In the genomic region with DNA sequence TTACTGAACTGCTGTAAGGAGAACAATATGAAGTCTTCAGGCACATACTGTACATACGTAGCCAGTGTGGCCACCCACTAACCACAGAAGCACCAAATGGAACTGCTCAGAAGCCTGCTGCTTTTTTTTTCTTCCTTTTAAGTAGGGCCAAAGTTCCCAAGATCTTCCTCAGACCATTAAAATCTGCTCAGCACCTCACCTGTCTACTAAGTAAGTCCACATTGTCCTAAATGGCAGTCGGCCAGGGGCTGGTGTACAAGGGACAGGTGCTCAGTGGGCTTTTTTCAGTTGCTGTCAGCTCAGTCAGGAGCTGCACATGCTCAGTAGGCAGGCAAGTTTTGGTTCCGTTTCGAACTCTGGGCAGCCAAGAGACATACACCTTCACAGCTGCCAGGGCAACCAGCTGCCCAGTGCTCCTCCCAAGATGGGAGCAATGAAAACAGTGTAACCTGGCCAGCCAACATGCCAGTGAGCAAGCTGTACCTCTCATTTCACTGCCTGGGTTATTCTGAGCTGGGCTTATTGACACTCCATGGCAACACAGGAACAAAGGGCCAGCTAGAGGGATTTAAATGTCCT, we compare ENCODE assay signal across 10 cellular contexts.
DNase-seq lines count a peak whose midpoint lies in the region; ATAC-seq, FAIRE-seq and TF ChIP-seq lines count a peak whose summit lies in the region.
"Had no signal": no experiment of that assay in that cellular context is flagged by ENCODE, and none has a peak within 500 bp of the region (broad histone marks: within the 10 kb centered on the region; RNA-seq: fewer than 3 reads in every experiment).

No MANE protein-coding gene starts in this region.

- H3K4me3 ChIP-seq in GM12865 (ENCODE audit: low read depth, low read length), result no peak overlapping the region
- no peak overlapping the region for H3K4me3 ChIP-seq in heart left ventricle
- H3K4me3 ChIP-seq in rectal smooth muscle tissue (ENCODE audit: low read length), result no peak overlapping the region
- H3K4me3 ChIP-seq in Caco-2 (ENCODE audit: low read depth, low read length), result no peak overlapping the region

- H3K27me3 ChIP-seq in heart left ventricle (no peaks in the 10 kb centered on the region), rectal smooth muscle tissue (ENCODE audit: control insufficient read depth, insufficient read depth, low read length) (no peaks in the 10 kb centered on the region), Caco-2 (replicated peaks; ENCODE audit: control insufficient read depth, insufficient read depth, low read length) (no peaks in the 10 kb centered on the region)

- peaks cover 8 to 73% (median 56%) of the 10 kb centered on the region in 12 donors for H3K4me1 ChIP-seq in heart left ventricle
- peaks cover 37% of the 10 kb centered on the region for H3K4me1 ChIP-seq in rectal smooth muscle tissue (ENCODE audit: control insufficient read depth, insufficient read depth, low read length)
- no peaks in the 10 kb centered on the region for H3K4me1 ChIP-seq in Caco-2

- no TSS peak for BruUV-seq in Caco-2 (replicated peaks; lab: Mats Ljungman, UMichigan)

- POLR2A ChIA-PET in Caco-2 (lab: Charles Lee), result no interaction called here

- peak; percentile 93 to 96 (median 96) for ATAC-seq in heart left ventricle
- ATAC-seq: naive thymus-derived CD8-positive, alpha-beta T cell had no signal

- H3K36me3 Mint-ChIP-seq in Caco-2 (ENCODE audit: insufficient read depth, unreplicated experiment), result no peaks in the 10 kb centered on the region

- no peaks in the 10 kb centered on the region for H3K9me3 ChIP-seq in heart left ventricle
- H3K9me3 ChIP-seq in Caco-2, result no peaks in the 10 kb centered on the region

- no peak overlapping the region for H3K4me3 Mint-ChIP-seq in Caco-2 (ENCODE audit: unreplicated experiment)

- H3K9me3 Mint-ChIP-seq in Caco-2 (ENCODE audit: unreplicated experiment), result no peaks in the 10 kb centered on the region
- H3K9me3 Mint-ChIP-seq: naive thymus-derived CD8-positive, alpha-beta T cell had no signal

- FAIRE-seq in RCC 7860 (lab: Jason Lieb, UNC), result no peak

- intact Hi-C loops in heart left ventricle (cut with DNase I) (loop anchor here in 8 of 10 donors (1.0 to 10.0 kb wide), 5 partner anchors 47 to 87 kb away; partner anchors contain the start of gene ACVR1 (in 5 of the 8)), Caco-2 (cut with micrococcal nuclease; ENCODE audit: unreplicated experiment) (no loop called here)

- CTCF ChIA-PET in Caco-2 (lab: Charles Lee), result no interaction called here

- no peaks in the 10 kb centered on the region for H3K27me3 Mint-ChIP-seq in Caco-2 (ENCODE audit: insufficient read depth, unreplicated experiment)
- H3K27me3 Mint-ChIP-seq: naive thymus-derived CD8-positive, alpha-beta T cell had no signal

- TF ChIP-seq CTCF in GM12865 (IDR thresholded peaks at IDR 0.05; ENCODE audit: insufficient read depth, low read depth, low read length, missing control alignments) (no peak), heart left ventricle (IDR thresholded peaks at IDR 0.05) (no peak), Caco-2 (IDR thresholded peaks at IDR 0.05; ENCODE audit: insufficient read depth in 1 of 2, low read depth in 1 of 2, low read length in 1 of 2, severe bottlenecking in 1 of 2, unreplicated experiment in 1 of 2) (no peak)

- peak; percentile 25 for DNase-seq in GM12865 (ENCODE audit: low read depth)
- peak; percentile 34 for DNase-seq in NCI-H774 (lab: John Stamatoyannopoulos, UW)
- peak; percentile 42 to 85 (median 70) for DNase-seq in heart left ventricle
- no peak for DNase-seq in Caco-2
- no peak for DNase-seq in stimulated activated CD4-positive, alpha-beta T cell treated with anti-CD3 and anti-CD28 coated beads, Interleukin-1b, Interleukin-23, amount 100 ng/mL, for 48 hours
- no peak for DNase-seq in RCC 7860 (ENCODE audit: low spot score)
- DNase-seq in NCI-H1417 (lab: John Stamatoyannopoulos, UW), result no peak
- DNase-seq: NCI-H526 treated with DMSO at 0.1 percent for 48 hours had no signal

- H3K27ac Mint-ChIP-seq in Caco-2 (ENCODE audit: unreplicated experiment), result no peak overlapping the region

- 29 to 42% (median 39%) methylated on average over 4 of the region's 4 CpGs for WGBS in heart left ventricle, 4 donors

- H3K27ac ChIP-seq in heart left ventricle (peak overlapping the region; percentile 24 to 87 (median 73)), rectal smooth muscle tissue (ENCODE audit: low read depth, low read length) (peak overlapping the region; percentile 66)

- no peak overlapping the region for H3K9ac ChIP-seq in rectal smooth muscle tissue (ENCODE audit: low read length)

- no peaks in the 10 kb centered on the region for H3K4me1 Mint-ChIP-seq in Caco-2 (ENCODE audit: low read depth, unreplicated experiment)

- TF ChIP-seq POLR2A in heart left ventricle (IDR thresholded peaks at IDR 0.05), result no peak

- peaks cover 0 to 5% (median 0%) of the 10 kb centered on the region in 9 donors for H3K36me3 ChIP-seq in heart left ventricle
- no peaks in the 10 kb centered on the region for H3K36me3 ChIP-seq in rectal smooth muscle tissue (ENCODE audit: control insufficient read depth, insufficient read depth, low read length)
- no peaks in the 10 kb centered on the region for H3K36me3 ChIP-seq in Caco-2 (ENCODE audit: control insufficient read depth, insufficient read depth, low read length)

Comparison
In these comparisons a context has a peak if more than half of its experiments do, and no peak if none do; other contexts are left out.
1. DNase-seq: peak in GM12865 (single experiment), NCI-H774 (single experiment) and heart left ventricle (5 of 5); none in Caco-2 (0 of 2), stimulated activated CD4-positive, alpha-beta T cell treated with anti-CD3 and anti-CD28 coated beads, Interleukin-1b, Interleukin-23, amount 100 ng/mL, for 48 hours (single experiment), RCC 7860 (single experiment) and NCI-H1417 (0 of 3).